ENCODE assay signal across 1 cellular context in genomic region chr7:107528461-107528860, GRCh38.
TF ChIP-seq lines count a peak whose summit lies in the region.

No MANE protein-coding gene starts in this region.

TF ChIP-seq in endothelial cell of umbilical vein, 7 proteins besides CTCF, POLR2A, EP300 and RAD21 (continued from another document):
- TF ChIP-seq, protein P1, sequence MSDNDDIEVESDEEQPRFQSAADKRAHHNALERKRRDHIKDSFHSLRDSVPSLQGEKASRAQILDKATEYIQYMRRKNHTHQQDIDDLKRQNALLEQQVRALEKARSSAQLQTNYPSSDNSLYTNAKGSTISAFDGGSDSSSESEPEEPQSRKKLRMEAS (IDR thresholded peaks at IDR 0.05; ENCODE audit: insufficient read depth, insufficient read length): no peak
- TF ChIP-seq JUN (IDR thresholded peaks at IDR 0.05; ENCODE audit: borderline replicate concordance, insufficient read depth, insufficient read length, low read depth) (no peak), GATA2 (IDR thresholded peaks at IDR 0.05; ENCODE audit: insufficient read depth, insufficient read length, low read depth, low read length) (no peak)
